8 cellular contexts compared by ENCODE assay signal in genomic region chr2:233832869-233833812, GRCh38. TPM values are rescaled to one million over a fixed set of nuclear protein-coding genes. Genes with fewer than 3 reads are reported as not detected.
DNase-seq lines count a peak whose midpoint lies in the region; ATAC-seq and TF ChIP-seq lines count a peak whose summit lies in the region.

No MANE protein-coding gene starts in this region.

- no peaks in the 10 kb centered on the region for H3K4me1 Mint-ChIP-seq in stimulated activated memory B cell treated with anti-CD40 and anti-IgM and Interleukin-4, amounts not matched to agents 10 μg/mL and 1 μg/mL and 100 μg/mL, for 72 hours
- peaks cover 0 to 4% (median 3%) of the 10 kb centered on the region in 4 donors for H3K4me1 Mint-ChIP-seq in CD4-positive, alpha-beta memory T cell
- peaks cover 8% of the 10 kb centered on the region for H3K4me1 Mint-ChIP-seq in activated CD4-positive, alpha-beta T cell treated with anti-CD3 and anti-CD28 coated beads, Interleukin-2, amount 10 ng/mL, durations not matched to agents 24 days and 14 days

- CTCF ChIA-PET in CD4-positive, alpha-beta memory T cell (lab: Charles Lee; ENCODE audit: partially characterized antibody): no interaction called here

- TF ChIP-seq CTCF in GM12872 (IDR thresholded peaks at IDR 0.05; ENCODE audit: insufficient read depth, low read depth, low read length) (peak; percentile 27; the same call in 2 of the 3 replicates), fibroblast of mammary gland (conservative IDR thresholded peaks at IDR 0.05; ENCODE audit: control insufficient read depth, insufficient read depth, low read depth, low read length) (peak; percentile 40)

- no peaks in the 10 kb centered on the region for H3K27me3 ChIP-seq in NT2/D1 (ENCODE audit: insufficient read depth, insufficient read length)
- no peaks in the 10 kb centered on the region for H3K27me3 ChIP-seq in CD4-positive, alpha-beta memory T cell (ENCODE audit: insufficient read depth, low read length)

- H3K9ac ChIP-seq in NT2/D1 (ENCODE audit: insufficient read length, low read depth): no peak overlapping the region

- POLR2A ChIA-PET in CD4-positive, alpha-beta memory T cell (lab: Charles Lee; ENCODE audit: partially characterized antibody): no interaction called here

- no peaks in the 10 kb centered on the region for H3K36me3 Mint-ChIP-seq in stimulated activated memory B cell treated with anti-CD40 and anti-IgM and Interleukin-4, amounts not matched to agents 10 μg/mL and 1 μg/mL and 100 μg/mL, for 72 hours
- no peaks in the 10 kb centered on the region for H3K36me3 Mint-ChIP-seq in CD4-positive, alpha-beta memory T cell
- H3K36me3 Mint-ChIP-seq in activated CD4-positive, alpha-beta T cell treated with anti-CD3 and anti-CD28 coated beads, Interleukin-2, amount 10 ng/mL, durations not matched to agents 24 days and 14 days (ENCODE audit: low read depth): peaks cover 34% of the 10 kb centered on the region

- intact Hi-C loops in CD4-positive, alpha-beta memory T cell (cut with micrococcal nuclease): no loop called here
- intact Hi-C loops in activated CD4-positive, alpha-beta T cell treated with anti-CD3 and anti-CD28 coated beads, Interleukin-2, amount 10 ng/mL, durations not matched to agents 24 days and 14 days (cut with micrococcal nuclease): no loop called here

- no peaks in the 10 kb centered on the region for H3K9me3 ChIP-seq in NT2/D1 (ENCODE audit: insufficient read depth, low read length)
- H3K9me3 ChIP-seq in CD4-positive, alpha-beta memory T cell (ENCODE audit: control insufficient read depth in 1 of 2, low read length in 2 of 2): no peaks in the 10 kb centered on the region

- no peaks in the 10 kb centered on the region for H3K9me3 Mint-ChIP-seq in stimulated activated memory B cell treated with anti-CD40 and anti-IgM and Interleukin-4, amounts not matched to agents 10 μg/mL and 1 μg/mL and 100 μg/mL, for 72 hours
- peaks cover 0 to 1% (median 0%) of the 10 kb centered on the region in 8 donors for H3K9me3 Mint-ChIP-seq in CD4-positive, alpha-beta memory T cell
- H3K9me3 Mint-ChIP-seq in activated CD4-positive, alpha-beta T cell treated with anti-CD3 and anti-CD28 coated beads, Interleukin-2, amount 10 ng/mL, durations not matched to agents 24 days and 14 days: no peaks in the 10 kb centered on the region

- no peak overlapping the region for H3K4me3 Mint-ChIP-seq in stimulated activated memory B cell treated with anti-CD40 and anti-IgM and Interleukin-4, amounts not matched to agents 10 μg/mL and 1 μg/mL and 100 μg/mL, for 72 hours
- H3K4me3 Mint-ChIP-seq in CD4-positive, alpha-beta memory T cell: no peak overlapping the region
- H3K4me3 Mint-ChIP-seq in activated CD4-positive, alpha-beta T cell treated with anti-CD3 and anti-CD28 coated beads, Interleukin-2, amount 10 ng/mL, durations not matched to agents 24 days and 14 days: no peak overlapping the region

- DNase-seq in A172 (ENCODE audit: low spot score): peak; percentile 86
- peak; percentile 25 for DNase-seq in NT2/D1 (ENCODE audit: low read depth, low spot score)
- DNase-seq in fibroblast of mammary gland (ENCODE audit: low read depth): peak; percentile 71
- no peak for DNase-seq in CD4-positive, alpha-beta memory T cell
- no peak for DNase-seq in activated CD4-positive, alpha-beta T cell treated with anti-CD3 and anti-CD28 coated beads, Interleukin-2, amount 10 ng/mL, durations not matched to agents 24 days and 14 days
- DNase-seq in activated T-cell treated with anti-CD3 and anti-CD28 coated beads for 4 hours: no peak

- H3K4me3 ChIP-seq in NT2/D1 (ENCODE audit: insufficient read length, low read depth) (no peak overlapping the region), fibroblast of mammary gland (ENCODE audit: control insufficient read depth, low read depth, low read length) (no peak overlapping the region)
- H3K4me3 ChIP-seq in CD4-positive, alpha-beta memory T cell (ENCODE audit: low read length in 2 of 2): no peak overlapping the region

- no peak overlapping the region for H3K27ac ChIP-seq in CD4-positive, alpha-beta memory T cell (ENCODE audit: low read depth, low read length)

- H3K4me1 ChIP-seq in NT2/D1 (ENCODE audit: insufficient read depth, insufficient read length): no peaks in the 10 kb centered on the region
- H3K4me1 ChIP-seq in CD4-positive, alpha-beta memory T cell (ENCODE audit: insufficient read depth, low read length): no peaks in the 10 kb centered on the region

- ATAC-seq in stimulated activated memory B cell treated with anti-CD40 and anti-IgM and Interleukin-4, amounts not matched to agents 10 μg/mL and 1 μg/mL and 100 μg/mL, for 72 hours: peak; percentile 26

- H3K27ac Mint-ChIP-seq in stimulated activated memory B cell treated with anti-CD40 and anti-IgM and Interleukin-4, amounts not matched to agents 10 μg/mL and 1 μg/mL and 100 μg/mL, for 72 hours: no peak overlapping the region
- peak overlapping the region in 1 of 7 donors; percentile 24 for H3K27ac Mint-ChIP-seq in CD4-positive, alpha-beta memory T cell
- H3K27ac Mint-ChIP-seq in activated CD4-positive, alpha-beta T cell treated with anti-CD3 and anti-CD28 coated beads, Interleukin-2, amount 10 ng/mL, durations not matched to agents 24 days and 14 days: no peak overlapping the region

- H3K27me3 Mint-ChIP-seq in stimulated activated memory B cell treated with anti-CD40 and anti-IgM and Interleukin-4, amounts not matched to agents 10 μg/mL and 1 μg/mL and 100 μg/mL, for 72 hours: no peaks in the 10 kb centered on the region
- no peaks in the 10 kb centered on the region for H3K27me3 Mint-ChIP-seq in CD4-positive, alpha-beta memory T cell
- no peaks in the 10 kb centered on the region for H3K27me3 Mint-ChIP-seq in activated CD4-positive, alpha-beta T cell treated with anti-CD3 and anti-CD28 coated beads, Interleukin-2, amount 10 ng/mL, durations not matched to agents 24 days and 14 days

- H3K36me3 ChIP-seq in NT2/D1 (ENCODE audit: insufficient read depth, insufficient read length, low read length): peaks cover 41% of the 10 kb centered on the region
- no peaks in the 10 kb centered on the region for H3K36me3 ChIP-seq in CD4-positive, alpha-beta memory T cell (ENCODE audit: insufficient read depth, low read length)

RNA-seq across cellular contexts. Expression of gene HJURP, which starts 21.2 kb away (rescaled TPM):
- total RNA-seq in A172 (2014; rRNA removed; shearing (Covaris generic)): 78.3 and 83.2 TPM in 2 replicates
- total RNA-seq in CD4-positive, alpha-beta memory T cell: under 1 TPM; 0.19 to 0.44 TPM
- polyA plus RNA-seq in CD4-positive, alpha-beta memory T cell: not detected
- 41.5 and 45.6 TPM in 2 replicates for total RNA-seq in activated CD4-positive, alpha-beta T cell treated with anti-CD3 and anti-CD28 coated beads, Interleukin-2, amount 10 ng/mL, durations not matched to agents 24 days and 14 days

RNA-seq across cellular contexts. Expression of gene MROH2A, which starts 55.0 kb away (rescaled TPM):
- total RNA-seq in A172 (2014; rRNA removed; shearing (Covaris generic)): 0.48 TPM in 1 of 2 replicates, not detected in the other
- not detected for total RNA-seq in CD4-positive, alpha-beta memory T cell
- polyA plus RNA-seq in CD4-positive, alpha-beta memory T cell: not detected
- not detected in 2 replicates for total RNA-seq in activated CD4-positive, alpha-beta T cell treated with anti-CD3 and anti-CD28 coated beads, Interleukin-2, amount 10 ng/mL, durations not matched to agents 24 days and 14 days

Comparison
In these comparisons a context has a peak if more than half of its experiments do, and no peak if none do; other contexts are left out.
1. DNase-seq: peak in A172 (single experiment), NT2/D1 (single experiment) and fibroblast of mammary gland (single experiment); none in CD4-positive, alpha-beta memory T cell (0 of 5), activated CD4-positive, alpha-beta T cell treated with anti-CD3 and anti-CD28 coated beads, Interleukin-2, amount 10 ng/mL, durations not matched to agents 24 days and 14 days (single experiment) and activated T-cell treated with anti-CD3 and anti-CD28 coated beads for 4 hours (single experiment).
2. RNA of gene HJURP, which starts 21.2 kb away (total RNA-seq): 78.3 to 83.2 TPM in A172 and 41.5 to 45.6 TPM in activated CD4-positive, alpha-beta T cell treated with anti-CD3 and anti-CD28 coated beads, Interleukin-2, amount 10 ng/mL, durations not matched to agents 24 days and 14 days; 0.19 to 0.44 TPM in CD4-positive, alpha-beta memory T cell; every median in the first group is over 10 times any median in the second.